ENCODE assay signal across 16 cellular contexts in genomic region chr11:133895551-133895950, GRCh38. TPM values are rescaled to one million over a fixed set of nuclear protein-coding genes. Genes with fewer than 3 reads are reported as not detected.
DNase-seq lines count a peak whose midpoint lies in the region; ATAC-seq and TF ChIP-seq lines count a peak whose summit lies in the region.
"Had no signal": no experiment of that assay in that cellular context is flagged by ENCODE, and none has a peak within 500 bp of the region (broad histone marks: within the 10 kb centered on the region; RNA-seq: fewer than 3 reads in every experiment).

No MANE protein-coding gene starts in this region.

- no peaks in the 10 kb centered on the region for H3K79me1 ChIP-seq in neuronal stem cell (ENCODE audit: low read depth, low read length)

- no peak overlapping the region for H3K27ac Mint-ChIP-seq in activated T-cell treated with anti-CD3 and anti-CD28 coated beads, Interleukin-2, amount 50 U/mL, for 24 hours
- H3K27ac Mint-ChIP-seq: CD4-positive, alpha-beta T cell; natural killer cell treated with Interleukin-12 subunit alpha and Interleukin-12 subunit beta and Interleukin-15 and Interleukin-18, amount 100 ng/mL, for 72 hours had no signal

- no peak for TF ChIP-seq CTCF in GM13977 (IDR thresholded peaks at IDR 0.05; ENCODE audit: extremely low read depth, insufficient read depth, missing control alignments)

- no CpG with 5 or more reads among the region's 8 CpGs for WGBS in neuronal stem cell (ENCODE audit: extremely low coverage in 2 of 2, insufficient read length in 2 of 2, insufficient replicate concordance in 1 of 2), 2 donors

- no peak overlapping the region for H2BK5ac ChIP-seq in neuronal stem cell (ENCODE audit: low read length)

- ATAC-seq in GM18873 (IDR thresholded peaks at IDR 0.05; ENCODE audit: low FRiP score, unreplicated experiment) (peak; percentile 29), GM21723 (IDR thresholded peaks at IDR 0.05; ENCODE audit: unreplicated experiment) (peak; percentile 12), HG03575 (IDR thresholded peaks at IDR 0.05; ENCODE audit: extremely low read depth, insufficient number of reproducible peaks, low FRiP score, unreplicated experiment) (peak; percentile 3)
- ATAC-seq: left colon; natural killer cell treated with Interleukin-12 subunit alpha and Interleukin-12 subunit beta and Interleukin-15 and Interleukin-18, amount 100 ng/mL, for 72 hours had no signal

- H2AFZ ChIP-seq in neuronal stem cell (ENCODE audit: low read length): no peak overlapping the region
- H2AFZ ChIP-seq: PC-9 had no signal

- H3K9me3 Mint-ChIP-seq in activated T-cell treated with anti-CD3 and anti-CD28 coated beads, Interleukin-2, amount 50 U/mL, for 24 hours: no peaks in the 10 kb centered on the region
- H3K9me3 Mint-ChIP-seq: CD4-positive, alpha-beta T cell; natural killer cell treated with Interleukin-12 subunit alpha and Interleukin-12 subunit beta and Interleukin-15 and Interleukin-18, amount 100 ng/mL, for 72 hours had no signal

- no peaks in the 10 kb centered on the region for H3K9me3 ChIP-seq in neuronal stem cell (replicated peaks in 1 of 2; ENCODE audit: control insufficient read depth in 2 of 2, insufficient read depth in 1 of 2, low read depth in 1 of 2, low read length in 2 of 2)
- H3K9me3 ChIP-seq: thoracic aorta had no signal

- H2BK120ac ChIP-seq in neuronal stem cell (ENCODE audit: low read depth, low read length): no peak overlapping the region

- H3K27me3 ChIP-seq in neuronal stem cell (ENCODE audit: control insufficient read depth in 3 of 3, insufficient read depth in 3 of 3, low read depth in 1 of 3, low read length in 3 of 3): peaks cover 0 to 7% (median 0%) of the 10 kb centered on the region in 3 experiments

- no peaks in the 10 kb centered on the region for H3K27me3 Mint-ChIP-seq in activated T-cell treated with anti-CD3 and anti-CD28 coated beads, Interleukin-2, amount 50 U/mL, for 24 hours

- no peak overlapping the region for H4K91ac ChIP-seq in neuronal stem cell (ENCODE audit: low read depth, low read length, poor library complexity)

- no peak overlapping the region for H3K9ac ChIP-seq in neuronal stem cell (ENCODE audit: low read depth, low read length, poor library complexity)

- in situ Hi-C loops in GM13977 (cut with MboI; ENCODE audit: low pct_unique_long_range_greater_than_20kb, low sequenced_read_pairs, unreplicated experiment): no loop called here

- no peak overlapping the region for H2BK12ac ChIP-seq in neuronal stem cell (ENCODE audit: low read length)

- no peak overlapping the region for H2BK15ac ChIP-seq in neuronal stem cell (ENCODE audit: low read length)

- POLR2A ChIA-PET in HEK293T (lab: Yijun Ruan, JAX): no interaction called here

- H4K8ac ChIP-seq in neuronal stem cell (ENCODE audit: low read depth, low read length): no peak overlapping the region

- H3K4me1 ChIP-seq in neuronal stem cell (ENCODE audit: control insufficient read depth in 2 of 2, insufficient read depth in 1 of 2, low read depth in 1 of 2, low read length in 2 of 2): peaks cover 17 to 27% of the 10 kb centered on the region in 2 donors

- H3K14ac ChIP-seq in neuronal stem cell (ENCODE audit: low read length): no peak overlapping the region

- peak overlapping the region; percentile 58 for H3K18ac ChIP-seq in neuronal stem cell (ENCODE audit: low read length)

- no peaks in the 10 kb centered on the region for H3K36me3 ChIP-seq in neuronal stem cell (replicated peaks in 1 of 2; ENCODE audit: control insufficient read depth in 2 of 2, insufficient read depth in 2 of 2, low read length in 2 of 2)

- peaks cover 17% of the 10 kb centered on the region for H3K36me3 Mint-ChIP-seq in activated T-cell treated with anti-CD3 and anti-CD28 coated beads, Interleukin-2, amount 50 U/mL, for 24 hours (ENCODE audit: low read depth)
- H3K36me3 Mint-ChIP-seq: natural killer cell treated with Interleukin-12 subunit alpha and Interleukin-12 subunit beta and Interleukin-15 and Interleukin-18, amount 100 ng/mL, for 72 hours had no signal

- H3K23ac ChIP-seq in neuronal stem cell (ENCODE audit: low read depth, low read length, poor library complexity): no peak overlapping the region

- CTCF ChIA-PET in HEK293T (lab: Yijun Ruan, JAX): no interaction called here

- H2AK5ac ChIP-seq in neuronal stem cell (ENCODE audit: low read depth, low read length): no peak overlapping the region

- no peak overlapping the region for H3K4me3 ChIP-seq in neuronal stem cell (ENCODE audit: low read length in 2 of 2)
- H3K4me3 ChIP-seq: PC-9, skin epidermis, thoracic aorta had no signal

- H3K4me3 Mint-ChIP-seq in activated T-cell treated with anti-CD3 and anti-CD28 coated beads, Interleukin-2, amount 50 U/mL, for 24 hours: no peak overlapping the region
- H3K4me3 Mint-ChIP-seq: CD4-positive, alpha-beta T cell; natural killer cell treated with Interleukin-12 subunit alpha and Interleukin-12 subunit beta and Interleukin-15 and Interleukin-18, amount 100 ng/mL, for 72 hours had no signal

- peaks cover 1% of the 10 kb centered on the region for H3K4me1 Mint-ChIP-seq in activated T-cell treated with anti-CD3 and anti-CD28 coated beads, Interleukin-2, amount 50 U/mL, for 24 hours (ENCODE audit: low read depth)

- DNase-seq in neuronal stem cell (ENCODE audit: low spot score): no peak
- DNase-seq in activated T-cell treated with anti-CD3 and anti-CD28 coated beads, Interleukin-2, amount 50 U/mL, for 24 hours: no peak
- DNase-seq in GM13977 (ENCODE audit: low spot score): no peak
- DNase-seq in midbrain (lab: John Stamatoyannopoulos, UW): no peak
- DNase-seq in HEK293T (ENCODE audit: extremely low spot score): no peak
- DNase-seq: activated CD4-positive, alpha-beta T cell treated with anti-CD3 and anti-CD28 coated beads for 4 hours; CD4-positive, alpha-beta T cell; left colon; PC-9; T-helper 1 cell had no signal

- peak overlapping the region; percentile 8 for H3K27ac ChIP-seq in neuronal stem cell (replicated peaks; ENCODE audit: low read length)
- H3K27ac ChIP-seq: PC-9, skin epidermis, thoracic aorta had no signal

- no peak overlapping the region for H3K4ac ChIP-seq in neuronal stem cell (ENCODE audit: low read length)

- H3K4me2 ChIP-seq in neuronal stem cell (ENCODE audit: insufficient read depth, low read length, poor library complexity, severe bottlenecking): no peak overlapping the region
- H3K4me2 ChIP-seq: PC-9 had no signal

TF ChIP-seq in HEK293T, 16 proteins besides CTCF, POLR2A, EP300 and RAD21:
- TF ChIP-seq SP1 (IDR thresholded peaks at IDR 0.05) (no peak), CTBP1 (IDR thresholded peaks at IDR 0.05; ENCODE audit: borderline replicate concordance) (no peak), L3MBTL2 (conservative IDR thresholded peaks at IDR 0.05) (no peak), NFRKB (IDR thresholded peaks at IDR 0.05) (no peak), FOXA1 (IDR thresholded peaks at IDR 0.05) (no peak), ARNT (IDR thresholded peaks at IDR 0.05) (no peak), PKNOX1 (IDR thresholded peaks at IDR 0.05) (no peak)

RNA-seq across cellular contexts. Expression of gene SPATA19, which starts 50.2 kb away (rescaled TPM):
- polyA plus RNA-seq in neuronal stem cell (2013, experiment 1 of 2): not detected
- not detected for polyA plus RNA-seq in neuronal stem cell (2013, experiment 2 of 2)
